ENCODE assay signal across 8 cellular contexts in genomic region chr3:194058189-194058571, GRCh38.
DNase-seq lines count a peak whose midpoint lies in the region; ATAC-seq and TF ChIP-seq lines count a peak whose summit lies in the region.

No MANE protein-coding gene starts in this region.

- H3K9me3 Mint-ChIP-seq in brain, result peaks cover 0 to 5% (median 1%) of the 10 kb centered on the region in 5 experiments

- peak overlapping the region; percentile 32 for H3K4me3 ChIP-seq in NT2/D1 (ENCODE audit: insufficient read length, low read depth)

- ATAC-seq in HG02852 (IDR thresholded peaks at IDR 0.05; ENCODE audit: unreplicated experiment) (peak; percentile 60), left colon (peak; percentile 81), HG02840 (IDR thresholded peaks at IDR 0.05; ENCODE audit: low FRiP score, unreplicated experiment) (no peak)

- no peaks in the 10 kb centered on the region for H3K9me3 ChIP-seq in NT2/D1 (ENCODE audit: insufficient read depth, low read length)

- H3K4me1 ChIP-seq in NT2/D1 (ENCODE audit: insufficient read depth, insufficient read length), result peaks cover 12% of the 10 kb centered on the region

- peak overlapping the region in 3 of 5 experiments; percentile 53 to 69 (median 66) for H3K4me3 Mint-ChIP-seq in brain

- H3K9ac ChIP-seq in NT2/D1 (ENCODE audit: insufficient read length, low read depth), result peak overlapping the region; percentile 72

- peak overlapping the region in 4 of 5 experiments; percentile 9 to 64 (median 45) for H3K27ac Mint-ChIP-seq in brain

- peaks cover 42% of the 10 kb centered on the region for H3K4me1 Mint-ChIP-seq in brain

- H3K36me3 ChIP-seq in NT2/D1 (ENCODE audit: insufficient read depth, insufficient read length, low read length), result no peaks in the 10 kb centered on the region

- no peaks in the 10 kb centered on the region for H3K36me3 Mint-ChIP-seq in brain

- no peaks in the 10 kb centered on the region for H3K27me3 Mint-ChIP-seq in brain

- in situ Hi-C loops in GM13976 (cut with MboI; ENCODE audit: low sequenced_read_pairs, unreplicated experiment), result no loop called here

- intact Hi-C loops in left colon (cut with DNase I, micrococcal nuclease), result no loop called here

- DNase-seq in GM13976 (ENCODE audit: low spot score), result peak; percentile 77
- DNase-seq in NT2/D1 (ENCODE audit: low read depth, low spot score), result peak; percentile 73
- peak; percentile 67 to 68 for DNase-seq in left colon
- peak; percentile 18 to 26 for DNase-seq in stimulated activated CD4-positive, alpha-beta T cell treated with anti-CD3 and anti-CD28 coated beads, Interleukin-2, amount 100 ng/mL, for 48 hours
- no peak for DNase-seq in UCSD-AML1 (lab: John Stamatoyannopoulos, UW; ENCODE audit: unreplicated experiment)

- TF ChIP-seq CTCF in GM13976 (IDR thresholded peaks at IDR 0.05; ENCODE audit: borderline replicate concordance, control extremely low read depth, extremely low read depth, insufficient read depth, missing control alignments), result no peak
- no peak for TF ChIP-seq CTCF in brain (conservative IDR thresholded peaks at IDR 0.05)

- no peaks in the 10 kb centered on the region for H3K27me3 ChIP-seq in NT2/D1 (ENCODE audit: insufficient read depth, insufficient read length)
